In the genomic region with DNA sequence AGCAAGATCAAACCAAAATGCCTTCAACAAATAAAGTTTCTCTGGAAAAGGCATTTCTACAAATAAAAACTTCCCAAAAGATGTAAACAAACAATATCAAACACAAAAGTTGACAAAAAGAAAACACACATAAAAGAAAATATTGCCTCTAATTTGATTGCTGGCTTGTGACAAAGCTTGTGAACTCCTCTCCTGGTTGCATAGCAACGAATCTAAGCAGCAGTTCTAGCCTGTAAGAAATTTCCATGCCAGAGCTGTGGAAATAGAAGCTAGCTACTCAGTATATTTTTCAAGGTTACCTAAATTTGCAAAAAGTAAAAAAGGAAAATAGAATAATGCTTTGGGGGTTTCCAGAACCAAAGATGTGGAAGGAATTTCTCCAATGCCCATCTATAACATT, we compare ENCODE assay signal across 1 cellular context.
TF ChIP-seq lines count a peak whose summit lies in the region.

No MANE protein-coding gene starts in this region.

TF ChIP-seq in SK-N-SH treated with all-trans-retinoic acid at 6 μM for 48 hours, 23 proteins besides CTCF, POLR2A, EP300 and RAD21:
- TF ChIP-seq TSHZ2 (CRISPR knock-in tag; IDR thresholded peaks at IDR 0.05) (no peak), ZFP3 (CRISPR knock-in tag; IDR thresholded peaks at IDR 0.05) (no peak)
